In genomic region chr14:73739899-73740685, GRCh38 we compare ENCODE assay signal across 9 cellular contexts. TPM values are rescaled to one million over a fixed set of nuclear protein-coding genes. Genes with fewer than 3 reads are reported as not detected.
DNase-seq lines count a peak whose midpoint lies in the region; ATAC-seq and TF ChIP-seq lines count a peak whose summit lies in the region.
"Had no signal": no experiment of that assay in that cellular context is flagged by ENCODE, and none has a peak within 500 bp of the region (broad histone marks: within the 10 kb centered on the region; RNA-seq: fewer than 3 reads in every experiment).

No MANE protein-coding gene starts in this region.

- H3K9me3 ChIP-seq in CD4-positive, CD25-positive, alpha-beta regulatory T cell (ENCODE audit: control insufficient read depth in 2 of 2, low read length in 2 of 2) = no peaks in the 10 kb centered on the region
- H3K9me3 ChIP-seq in gastroesophageal sphincter (no peaks in the 10 kb centered on the region), prostate gland (no peaks in the 10 kb centered on the region)

- CTCF ChIA-PET in WTC11 (lab: Charles Lee) = interaction anchor here (1.1 to 5.5 kb wide), 6 partner anchors 9 to 128 kb away, joined by 3 to 74 read pairs (median 11); a partner anchor contains a TSS

- no peaks in the 10 kb centered on the region for H3K9me3 Mint-ChIP-seq in CD4-positive, CD25-positive, alpha-beta regulatory T cell
- H3K9me3 Mint-ChIP-seq in WTC11 = no peaks in the 10 kb centered on the region

- 62% methylated on average over 3 of the region's 12 CpGs; no CpG with 5 or more reads in 1 of the 2 donors for WGBS in gastroesophageal sphincter (ENCODE audit: low coverage in 1 of 2), 2 donors
- WGBS in prostate gland = 60% methylated on average over 12 of the region's 12 CpGs

- intact Hi-C loops in prostate gland (cut with DNase I) = no loop called here

- H3K4me1 ChIP-seq in CD4-positive, CD25-positive, alpha-beta regulatory T cell (ENCODE audit: control insufficient read depth, insufficient read depth, low read length, poor library complexity, severe bottlenecking) = peaks cover 56% of the 10 kb centered on the region
- peaks cover 13 to 72% (median 62%) of the 10 kb centered on the region in 3 donors for H3K4me1 ChIP-seq in gastroesophageal sphincter
- peaks cover 54% of the 10 kb centered on the region for H3K4me1 ChIP-seq in prostate gland (replicated peaks)

- H3K4me3 Mint-ChIP-seq in CD4-positive, CD25-positive, alpha-beta regulatory T cell = peak overlapping the region in 2 of 4 donors; percentile 69 to 78
- no peak overlapping the region for H3K4me3 Mint-ChIP-seq in WTC11

- POLR2A ChIA-PET in WTC11 (lab: Charles Lee) = interaction anchor here (2.0 kb wide), 1 partner anchor 20 kb away, joined by 9 read pairs; a partner anchor contains a TSS

- DNase-seq in CD4-positive, CD25-positive, alpha-beta regulatory T cell = no peak
- DNase-seq in WTC11 (ENCODE audit: low spot score) = no peak
- no peak for DNase-seq in prostate gland (ENCODE audit: low spot score)
- no peak for DNase-seq in dermis blood vessel endothelial cell
- DNase-seq: activated CD4-positive, alpha-beta T cell treated with anti-CD3 and anti-CD28 coated beads, Interleukin-2, amount 50 U/mL, for 4 hours had no signal

- TF ChIP-seq POLR2A in gastroesophageal sphincter (IDR thresholded peaks at IDR 0.05) (no peak), prostate gland (IDR thresholded peaks at IDR 0.05) (no peak)

- H3K4me3 ChIP-seq in CD4-positive, CD25-positive, alpha-beta regulatory T cell (ENCODE audit: low read depth, low read length) = no peak overlapping the region
- H3K4me3 ChIP-seq in gastroesophageal sphincter (peak overlapping the region in 1 of 2 donors; percentile 41), prostate gland (no peak overlapping the region)

- no peak for TF ChIP-seq EP300 in gastroesophageal sphincter (IDR thresholded peaks at IDR 0.05)

- H3K27ac ChIP-seq in CD4-positive, CD25-positive, alpha-beta regulatory T cell (ENCODE audit: insufficient read depth, low read length, poor library complexity, severe bottlenecking) = peak overlapping the region; percentile 76
- peak overlapping the region; percentile 68 to 100 (median 88) for H3K27ac ChIP-seq in gastroesophageal sphincter
- peak overlapping the region; percentile 61 to 82 for H3K27ac ChIP-seq in prostate gland

- no peaks in the 10 kb centered on the region for H3K27me3 ChIP-seq in CD4-positive, CD25-positive, alpha-beta regulatory T cell (ENCODE audit: control insufficient read depth, insufficient read depth, low read length)
- H3K27me3 ChIP-seq in gastroesophageal sphincter = no peaks in the 10 kb centered on the region
- H3K27me3 ChIP-seq in prostate gland (replicated peaks; ENCODE audit: insufficient read depth) = no peaks in the 10 kb centered on the region

- peak overlapping the region; percentile 85 to 99 (median 93) for H3K27ac Mint-ChIP-seq in CD4-positive, CD25-positive, alpha-beta regulatory T cell
- peak overlapping the region; percentile 23; the same call in 1 of the 2 replicates for H3K27ac Mint-ChIP-seq in WTC11

- peaks cover 24% of the 10 kb centered on the region for H3K36me3 ChIP-seq in CD4-positive, CD25-positive, alpha-beta regulatory T cell (ENCODE audit: control insufficient read depth, insufficient read depth, low read length)
- peaks cover 0 to 47% of the 10 kb centered on the region in 2 donors for H3K36me3 ChIP-seq in gastroesophageal sphincter
- peaks cover 0 to 20% of the 10 kb centered on the region in 2 donors for H3K36me3 ChIP-seq in prostate gland

- no peaks in the 10 kb centered on the region for H3K27me3 Mint-ChIP-seq in CD4-positive, CD25-positive, alpha-beta regulatory T cell
- H3K27me3 Mint-ChIP-seq in WTC11 (ENCODE audit: low read depth) = no peaks in the 10 kb centered on the region

- H3K4me1 Mint-ChIP-seq in CD4-positive, CD25-positive, alpha-beta regulatory T cell = peaks cover 0 to 56% (median 39%) of the 10 kb centered on the region in 4 donors
- peaks cover 42% of the 10 kb centered on the region for H3K4me1 Mint-ChIP-seq in WTC11

- TF ChIP-seq CTCF in WTC11 (IDR thresholded peaks at IDR 0.05) (no peak), gastroesophageal sphincter (IDR thresholded peaks at IDR 0.05) (no peak), prostate gland (IDR thresholded peaks at IDR 0.05) (no peak)

- H3K36me3 Mint-ChIP-seq in CD4-positive, CD25-positive, alpha-beta regulatory T cell = peaks cover 8% of the 10 kb centered on the region
- H3K36me3 Mint-ChIP-seq in WTC11 = peaks cover 8% of the 10 kb centered on the region; the same call in 1 of the 2 replicates

- ATAC-seq in CD4-positive, CD25-positive, alpha-beta regulatory T cell (ENCODE audit: low read depth in 2 of 2) = no peak
- ATAC-seq in WTC11 (no peak), gastroesophageal sphincter (no peak), GM18868 (IDR thresholded peaks at IDR 0.05; ENCODE audit: unreplicated experiment) (no peak), GM21423 (IDR thresholded peaks at IDR 0.05; ENCODE audit: unreplicated experiment) (no peak), GM21576 (IDR thresholded peaks at IDR 0.05; ENCODE audit: unreplicated experiment) (no peak)

TF ChIP-seq in WTC11, 78 proteins besides CTCF, POLR2A, EP300 and RAD21 (continues in another document):
- TF ChIP-seq NFYB (CRISPR knock-in tag; conservative IDR thresholded peaks at IDR 0.05; ENCODE audit: low read depth) = no peak
- TF ChIP-seq ERG (CRISPR knock-in tag; IDR thresholded peaks at IDR 0.05) = no peak
- TF ChIP-seq ZNF317 (CRISPR knock-in tag; IDR thresholded peaks at IDR 0.05; ENCODE audit: borderline replicate concordance, low read depth) = no peak
- TF ChIP-seq MXD4 (CRISPR knock-in tag; IDR thresholded peaks at IDR 0.05; ENCODE audit: borderline replicate concordance) = no peak
- no peak for TF ChIP-seq SMAD4 (CRISPR knock-in tag; IDR thresholded peaks at IDR 0.05)
- no peak for TF ChIP-seq ZBTB43 (CRISPR knock-in tag; IDR thresholded peaks at IDR 0.05)
- no peak for TF ChIP-seq AFF4 (CRISPR knock-in tag; IDR thresholded peaks at IDR 0.05; ENCODE audit: borderline replicate concordance)
- TF ChIP-seq USF2 (CRISPR knock-in tag; IDR thresholded peaks at IDR 0.05) = no peak

RNA-seq across cellular contexts. Expression of gene PNMA1, which starts 25.9 kb away (rescaled TPM):
- total RNA-seq in CD4-positive, CD25-positive, alpha-beta regulatory T cell = 42.6 TPM
- polyA plus RNA-seq in CD4-positive, CD25-positive, alpha-beta regulatory T cell = 10 to 100 TPM; 45.2 to 54.1 (median 51.9) TPM
- total RNA-seq in WTC11 (2021) = 46.0 to 50.2 TPM (median 49.6 TPM) in 3 replicates
- total RNA-seq in gastroesophageal sphincter = 10 to 100 TPM; 41.7 to 95.2 (median 47.6) TPM
- 10 to 100 TPM; 18.6 to 62.7 TPM for total RNA-seq in prostate gland
- total RNA-seq in dermis blood vessel endothelial cell = 15.7 and 38.0 TPM in 2 replicates
